9 cellular contexts compared by ENCODE assay signal in genomic region chrX:109839694-109840358, GRCh38.
DNase-seq lines count a peak whose midpoint lies in the region; ATAC-seq and TF ChIP-seq lines count a peak whose summit lies in the region.
"Had no signal": no experiment of that assay in that cellular context is flagged by ENCODE, and none has a peak within 500 bp of the region (broad histone marks: within the 10 kb centered on the region; RNA-seq: fewer than 3 reads in every experiment).

No MANE protein-coding gene starts in this region.

- no CpG with 5 or more reads among the region's 9 CpGs for WGBS in H9 (ENCODE audit: extremely low coverage, insufficient read length, low lambda C conversion rate)

- no peak overlapping the region for H3K23ac ChIP-seq in H9 (ENCODE audit: insufficient read length, low read depth, low read length)

- DNase-seq in ACHN (peak; percentile 71), H9 (peak; percentile 63), UCSD-AML1 (lab: John Stamatoyannopoulos, UW; ENCODE audit: unreplicated experiment) (peak; percentile 58), iPS-NIHi11 (ENCODE audit: low spot score) (peak; percentile 41), NCI-H446 treated with DMSO at 0.1 percent for 48 hours (lab: John Stamatoyannopoulos, UW) (no peak), 8988T (no peak), ureter (ENCODE audit: low spot score) (no peak)

- no peaks in the 10 kb centered on the region; the same call in 1 of the 2 replicates for H3K4me1 ChIP-seq in H9 (ENCODE audit: insufficient read depth, low read length)

- no peak overlapping the region for H2AK5ac ChIP-seq in H9 (ENCODE audit: insufficient read length, low read length)

- H3K4me1 Mint-ChIP-seq in H9, result no peaks in the 10 kb centered on the region
- H3K4me1 Mint-ChIP-seq: IgD-negative memory B cell had no signal

- H3K79me1 ChIP-seq in H9 (ENCODE audit: insufficient read depth, low read depth, low read length, poor library complexity, severe bottlenecking), result no peaks in the 10 kb centered on the region

- no peak overlapping the region for H4K5ac ChIP-seq in H9 (ENCODE audit: insufficient read length, low read depth, low read length)

- H3K18ac ChIP-seq in H9 (ENCODE audit: insufficient read length, low read depth, low read length), result no peak overlapping the region

- no peak overlapping the region for H4K91ac ChIP-seq in H9 (ENCODE audit: insufficient read length, low read depth, low read length)

- peak; percentile 57 for TF ChIP-seq CTCF in H9 (conservative IDR thresholded peaks at IDR 0.05)

- no peak overlapping the region for H2BK120ac ChIP-seq in H9 (ENCODE audit: low read depth, low read length, poor library complexity, severe bottlenecking)

- H3K27me3 Mint-ChIP-seq in H9 (ENCODE audit: low read depth), result no peaks in the 10 kb centered on the region
- H3K27me3 Mint-ChIP-seq: IgD-negative memory B cell had no signal

- H2BK20ac ChIP-seq in H9 (ENCODE audit: low read depth, low read length, poor library complexity, severe bottlenecking), result no peak overlapping the region

- H3K79me2 ChIP-seq in H9 (ENCODE audit: insufficient read depth, low read length), result no peaks in the 10 kb centered on the region; the same call in 1 of the 2 replicates

- no peak overlapping the region for H4K8ac ChIP-seq in H9 (replicated peaks; ENCODE audit: insufficient read length, low read depth, low read length)

- H3K36me3 Mint-ChIP-seq in H9 (ENCODE audit: insufficient read depth in 1 of 3, low read depth in 3 of 3), result no peaks in the 10 kb centered on the region
- H3K36me3 Mint-ChIP-seq: IgD-negative memory B cell had no signal

- ATAC-seq in HG03175 (IDR thresholded peaks at IDR 0.05; ENCODE audit: unreplicated experiment), result no peak

- H3K23me2 ChIP-seq in H9 (ENCODE audit: insufficient read length, low read depth, low read length, poor library complexity, severe bottlenecking), result no peaks in the 10 kb centered on the region

- H3K4me3 Mint-ChIP-seq in H9, result no peak overlapping the region
- H3K4me3 Mint-ChIP-seq: IgD-negative memory B cell had no signal

- H3K9ac ChIP-seq in H9 (ENCODE audit: extremely low read depth, insufficient read length, low read length), result no peak overlapping the region

- H2BK15ac ChIP-seq in H9 (ENCODE audit: low read depth, low read length), result no peak overlapping the region

- H3K27me3 ChIP-seq in H9 (ENCODE audit: insufficient read depth, low read length), result no peaks in the 10 kb centered on the region

- H4K20me1 ChIP-seq in H9 (ENCODE audit: control insufficient read depth, insufficient read depth, insufficient read length), result no peaks in the 10 kb centered on the region

- no peaks in the 10 kb centered on the region for H3K9me3 ChIP-seq in H9 (ENCODE audit: control insufficient read depth, low read depth, low read length)

- no peak overlapping the region for H2AFZ ChIP-seq in H9 (ENCODE audit: low read length)

- no peak overlapping the region for H3K14ac ChIP-seq in H9 (ENCODE audit: insufficient read depth, low read length)

- no peak overlapping the region for H3K4me2 ChIP-seq in H9 (ENCODE audit: insufficient read depth, insufficient read length, low read length)

- H2BK5ac ChIP-seq in H9 (ENCODE audit: insufficient read length, low read length), result no peak overlapping the region

- H3K27ac ChIP-seq in H9 (ENCODE audit: insufficient read length, low read depth, low read length), result no peak overlapping the region

- no peak overlapping the region for H3K27ac Mint-ChIP-seq in H9
- H3K27ac Mint-ChIP-seq: IgD-negative memory B cell had no signal

- no peak overlapping the region for H3K4ac ChIP-seq in H9 (ENCODE audit: low read depth, low read length)

- no peak overlapping the region for H2BK12ac ChIP-seq in H9 (ENCODE audit: insufficient read length, low read depth, low read length)

- in situ Hi-C loops in ACHN (cut with HindIII; ENCODE audit: low pct_ligation_motif_present, low pct_unique_long_range_greater_than_20kb, low sequenced_read_pairs), result no loop called here

- H3K56ac ChIP-seq in H9 (ENCODE audit: insufficient read length, low read depth, low read length), result no peak overlapping the region

- H3T11ph ChIP-seq in H9 (ENCODE audit: low read length), result no peak overlapping the region

- H3K9me3 Mint-ChIP-seq in H9, result no peaks in the 10 kb centered on the region
- H3K9me3 Mint-ChIP-seq: IgD-negative memory B cell had no signal

Comparison
In these comparisons a context has a peak if more than half of its experiments do, and no peak if none do; other contexts are left out.
1. DNase-seq: peak in ACHN (single experiment), H9 (single experiment), UCSD-AML1 (single experiment) and iPS-NIHi11 (single experiment); none in NCI-H446 treated with DMSO at 0.1 percent for 48 hours (single experiment), 8988T (single experiment) and ureter (single experiment).